Comparison of ENCODE assay signal across 9 cellular contexts in genomic region chr15:82021992-82022391, GRCh38. TPM values are rescaled to one million over a fixed set of nuclear protein-coding genes. Genes with fewer than 3 reads are reported as not detected.
DNase-seq lines count a peak whose midpoint lies in the region; ATAC-seq and TF ChIP-seq lines count a peak whose summit lies in the region.
"Had no signal": no experiment of that assay in that cellular context is flagged by ENCODE, and none has a peak within 500 bp of the region (broad histone marks: within the 10 kb centered on the region; RNA-seq: fewer than 3 reads in every experiment).

No MANE protein-coding gene starts in this region.

- no peak for ATAC-seq in GM18868 (IDR thresholded peaks at IDR 0.05; ENCODE audit: unreplicated experiment)
- no peak for ATAC-seq in GM21737 (IDR thresholded peaks at IDR 0.05; ENCODE audit: unreplicated experiment)

- no TSS peak for BruUV-seq in PC-9 (replicated peaks; lab: Mats Ljungman, UMichigan)

- no peaks in the 10 kb centered on the region for H3K4me1 ChIP-seq in PC-9 (replicated peaks; ENCODE audit: insufficient read depth)

- H3K9me3 ChIP-seq in PC-9 (ENCODE audit: insufficient read depth, low read depth) = no peaks in the 10 kb centered on the region

- CTCF ChIA-PET in PC-9 (lab: Charles Lee) = no interaction called here

- no peak overlapping the region for H3K4me3 ChIP-seq in PC-9

- no peaks in the 10 kb centered on the region for H4K20me1 ChIP-seq in PC-9 (ENCODE audit: insufficient read depth)

- POLR2A ChIA-PET in PC-9 (lab: Charles Lee; ENCODE audit: unreplicated experiment) = no interaction called here

- H3K36me3 ChIP-seq in PC-9 (ENCODE audit: low read depth) = no peaks in the 10 kb centered on the region

- H2AFZ ChIP-seq in PC-9 = no peak overlapping the region

- H3K4me2 ChIP-seq in PC-9 = no peak overlapping the region

- H3F3A ChIP-seq in PC-9 (ENCODE audit: insufficient read depth, low read depth) = no peaks in the 10 kb centered on the region

- no peak overlapping the region for H3K27ac ChIP-seq in PC-9

- DNase-seq in DMS153 (lab: John Stamatoyannopoulos, UW) (peak; percentile 75), NCI-H146 (lab: John Stamatoyannopoulos, UW) (peak; percentile 87), SHP77 (lab: John Stamatoyannopoulos, UW) (peak; percentile 85 to 87), inferior parietal cortex (ENCODE audit: extremely low spot score) (peak; percentile 10), PC-9 (no peak)
- DNase-seq in activated T-cell treated with anti-CD3 and anti-CD28 coated beads, Interleukin-2, amount 50 U/mL, for 1 hour = no peak
- DNase-seq: cortex of kidney had no signal

- H3K79me2 ChIP-seq in PC-9 (ENCODE audit: low read depth) = no peaks in the 10 kb centered on the region

- intact Hi-C loops in PC-9 (cut with micrococcal nuclease; ENCODE audit: unreplicated experiment) = no loop called here

- TF ChIP-seq CTCF in PC-9 (conservative IDR thresholded peaks at IDR 0.05) = no peak

- peaks cover 26% of the 10 kb centered on the region for H3K27me3 ChIP-seq in PC-9 (ENCODE audit: insufficient read depth, low read depth)

- H3K9me2 ChIP-seq in PC-9 (ENCODE audit: insufficient read depth) = no peaks in the 10 kb centered on the region

RNA-seq across cellular contexts. Expression of gene MEX3B, which starts 23.8 kb away (rescaled TPM):
- total RNA-seq in PC-9 (2021) = not detected in 2 replicates

Comparison
In these comparisons a context has a peak if more than half of its experiments do, and no peak if none do; other contexts are left out.
1. DNase-seq: peak in DMS153 (single experiment), NCI-H146 (single experiment), SHP77 (2 of 2) and inferior parietal cortex (single experiment); none in PC-9 (0 of 2) and activated T-cell treated with anti-CD3 and anti-CD28 coated beads, Interleukin-2, amount 50 U/mL, for 1 hour (single experiment).